Comparison of ENCODE assay signal across 8 cellular contexts in the genomic region with DNA sequence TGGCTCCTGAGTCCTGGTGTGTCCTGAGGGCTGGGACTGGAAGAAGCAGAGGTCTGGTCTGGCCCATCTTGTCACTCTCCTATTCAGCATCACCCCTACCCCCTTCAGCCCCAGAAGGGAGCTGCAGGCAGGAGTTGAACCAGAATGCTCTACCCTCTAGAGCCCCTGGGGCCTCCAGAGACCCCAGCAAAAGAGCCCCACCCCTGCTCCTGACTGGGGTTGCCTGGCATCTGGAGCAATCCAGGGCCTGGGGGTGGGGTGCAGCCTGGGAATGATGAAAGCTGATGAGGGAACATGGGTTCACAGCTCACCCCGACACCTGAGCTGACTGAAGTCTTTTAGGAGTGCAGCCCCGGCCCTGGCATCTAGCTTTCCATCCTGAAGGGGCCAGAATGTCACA. TPM values are rescaled to one million over a fixed set of nuclear protein-coding genes. Genes with fewer than 3 reads are reported as not detected.
A peak's percentile ranks its signal among the peaks of the same experiment; 100 is the strongest.
DNase-seq lines count a peak whose midpoint lies in the region; ATAC-seq and TF ChIP-seq lines count a peak whose summit lies in the region.

No MANE protein-coding gene starts in this region.

- dilution Hi-C loops in IMR-90 (cut with HindIII; ENCODE audit: low sequenced_read_pairs, unreplicated experiment): no loop called here
- dilution Hi-C loops in mammary epithelial cell (cut with HindIII; ENCODE audit: low sequenced_read_pairs): loop anchor here (5.0 kb wide), 2 partner anchors 160 to 260 kb away; no protein-coding TSS in a partner anchor

- H4K5ac ChIP-seq in IMR-90 (ENCODE audit: low read depth, low read length): peak overlapping the region; percentile 14; the same call in 1 of the 2 replicates

- H3K18ac ChIP-seq in IMR-90 (ENCODE audit: low read depth, low read length): no peak overlapping the region

- no peak overlapping the region for H2BK15ac ChIP-seq in IMR-90 (ENCODE audit: low read depth, low read length)

- no peaks in the 10 kb centered on the region for H3K9me3 ChIP-seq in CD8-positive, alpha-beta memory T cell (ENCODE audit: low read length)
- H3K9me3 ChIP-seq in IMR-90 (ENCODE audit: control insufficient read depth, insufficient read depth, low read length) (no peaks in the 10 kb centered on the region), mammary epithelial cell (replicated peaks; ENCODE audit: insufficient read depth, low read length) (no peaks in the 10 kb centered on the region)

- peak overlapping the region; percentile 16 to 43; a peak in 2 of 4 replicates for H4K8ac ChIP-seq in IMR-90 (ENCODE audit: low read depth in 2 of 2, low read length in 2 of 2)

- H3K27ac Mint-ChIP-seq in CD8-positive, alpha-beta memory T cell: peak overlapping the region in 7 of 8 donors; percentile 1 to 91 (median 62)
- H3K27ac Mint-ChIP-seq in osteocyte (ENCODE audit: unreplicated experiment): peak overlapping the region; percentile 23

- no peaks in the 10 kb centered on the region for H3K79me1 ChIP-seq in IMR-90 (ENCODE audit: low read depth in 1 of 2, low read length in 2 of 2)

- no peak overlapping the region for H2BK120ac ChIP-seq in IMR-90 (ENCODE audit: low read depth, low read length)

- H3K36me3 ChIP-seq in CD8-positive, alpha-beta memory T cell (ENCODE audit: insufficient read depth, low read length): no peaks in the 10 kb centered on the region
- H3K36me3 ChIP-seq in IMR-90 (ENCODE audit: control insufficient read depth, insufficient read depth, low read length): no peaks in the 10 kb centered on the region
- no peaks in the 10 kb centered on the region for H3K36me3 ChIP-seq in mammary epithelial cell (ENCODE audit: insufficient read depth, low read length)

- H4K20me1 ChIP-seq in IMR-90 (ENCODE audit: insufficient read depth, low read length): no peaks in the 10 kb centered on the region
- no peaks in the 10 kb centered on the region for H4K20me1 ChIP-seq in mammary epithelial cell (ENCODE audit: insufficient read depth, low read length)

- peak overlapping the region; percentile 35; the same call in 1 of the 2 replicates for H3K4ac ChIP-seq in IMR-90 (ENCODE audit: low read depth, low read length)

- H3K4me1 ChIP-seq in CD8-positive, alpha-beta memory T cell (ENCODE audit: insufficient read depth, low read length): peaks cover 33% of the 10 kb centered on the region
- no peaks in the 10 kb centered on the region; the same call in 1 of the 2 replicates for H3K4me1 ChIP-seq in IMR-90 (ENCODE audit: control insufficient read depth, insufficient read depth, low read length)
- peaks cover 30% of the 10 kb centered on the region for H3K4me1 ChIP-seq in mammary epithelial cell (ENCODE audit: insufficient read depth, low read length)

- no peaks in the 10 kb centered on the region for H3K9me1 ChIP-seq in IMR-90 (ENCODE audit: insufficient read depth, low read length)

- intact Hi-C loops in IMR-90 (cut with micrococcal nuclease): loop anchor here (1.0 to 10.0 kb wide), 5 partner anchors 132 to 393 kb away; a partner anchor contains a TSS
- intact Hi-C loops in mammary epithelial cell (cut with micrococcal nuclease): loop anchor here (1.0 to 2.0 kb wide), 9 partner anchors 34 to 298 kb away; a partner anchor contains a TSS

- H2BK20ac ChIP-seq in IMR-90 (ENCODE audit: low read depth, low read length): no peak overlapping the region

- peaks cover 37 to 40% (median 38%) of the 10 kb centered on the region in 3 donors for H3K4me1 Mint-ChIP-seq in CD8-positive, alpha-beta memory T cell
- peaks cover 13% of the 10 kb centered on the region for H3K4me1 Mint-ChIP-seq in osteocyte (ENCODE audit: unreplicated experiment)

- POLR2A ChIA-PET in CD8-positive, alpha-beta memory T cell (lab: Charles Lee): interaction anchor here (0.7 to 6.3 kb wide), 8 partner anchors 11 to 298 kb away, joined by 3 to 40 read pairs (median 5); a partner anchor contains a TSS
- POLR2A ChIA-PET in IMR-90 (lab: Charles Lee; ENCODE audit: unreplicated experiment): no interaction called here

- peak overlapping the region in 1 of 7 donors; percentile 1 for H3K4me3 Mint-ChIP-seq in CD8-positive, alpha-beta memory T cell
- H3K4me3 Mint-ChIP-seq in osteocyte (ENCODE audit: unreplicated experiment): peak overlapping the region; percentile 40

- H3K27me3 ChIP-seq in CD8-positive, alpha-beta memory T cell (ENCODE audit: insufficient read depth, low read length, poor library complexity, severe bottlenecking): no peaks in the 10 kb centered on the region
- H3K27me3 ChIP-seq in IMR-90 (ENCODE audit: control insufficient read depth, insufficient read depth, low read length) (no peaks in the 10 kb centered on the region), mammary epithelial cell (ENCODE audit: insufficient read depth, low read length) (no peaks in the 10 kb centered on the region)

- BruUV-seq in IMR-90 (replicated peaks; lab: Mats Ljungman, UMichigan) (no TSS peak), mammary epithelial cell (replicated peaks; lab: Mats Ljungman, UMichigan) (no TSS peak)

- no peaks in the 10 kb centered on the region for H3K79me2 ChIP-seq in mammary epithelial cell (ENCODE audit: insufficient read depth, low read length)

- in situ Hi-C loops in IMR-90 (cut with MboI; ENCODE audit: low sequenced_read_pairs) (no loop called here), mammary epithelial cell (cut with MboI; ENCODE audit: low sequenced_read_pairs in 2 of 2) (no loop called here)

- no peak overlapping the region for H3K27ac ChIP-seq in CD8-positive, alpha-beta memory T cell (ENCODE audit: low read depth, low read length)
- H3K27ac ChIP-seq in IMR-90 (ENCODE audit: insufficient read depth, low read length): no peak overlapping the region
- no peak overlapping the region for H3K27ac ChIP-seq in mammary epithelial cell (ENCODE audit: insufficient read depth, low read depth, low read length)

- no peak overlapping the region for H4K91ac ChIP-seq in IMR-90 (ENCODE audit: insufficient read depth, low read depth, low read length)

- no peak for ATAC-seq in IMR-90 (ENCODE audit: low read depth)

- no peaks in the 10 kb centered on the region for H3K9me3 Mint-ChIP-seq in CD8-positive, alpha-beta memory T cell
- H3K9me3 Mint-ChIP-seq in osteocyte (ENCODE audit: unreplicated experiment): no peaks in the 10 kb centered on the region

- H3K36me3 Mint-ChIP-seq in CD8-positive, alpha-beta memory T cell: no peaks in the 10 kb centered on the region
- H3K36me3 Mint-ChIP-seq in osteocyte (ENCODE audit: unreplicated experiment): no peaks in the 10 kb centered on the region

- peak overlapping the region; percentile 45 for H2AK9ac ChIP-seq in IMR-90 (replicated peaks; ENCODE audit: low read depth, low read length, poor library complexity)

- WGBS in IMR-90 (ENCODE audit: extremely low coverage in 2 of 2, insufficient read length in 1 of 2), 2 experiments: 80% methylated on average over 1 of the region's 2 CpGs; no CpG with 5 or more reads in 1 of the 2 experiments
- 21% methylated on average over 2 of the region's 2 CpGs for WGBS in mammary epithelial cell (ENCODE audit: low coverage, missing lambda C conversion rate)

- H2BK5ac ChIP-seq in IMR-90 (ENCODE audit: low read depth, low read length, poor library complexity, severe bottlenecking): no peak overlapping the region

- H3K14ac ChIP-seq in IMR-90 (replicated peaks; ENCODE audit: low read depth, low read length): no peak overlapping the region

- TF ChIP-seq POLR2A in IMR-90 (IDR thresholded peaks at IDR 0.05; ENCODE audit: low read depth, low read length): no peak

- H3K4me3 ChIP-seq in CD8-positive, alpha-beta memory T cell (ENCODE audit: low read length): no peak overlapping the region
- H3K4me3 ChIP-seq in IMR-90 (ENCODE audit: insufficient read depth, low read depth, low read length) (no peak overlapping the region), mammary epithelial cell (replicated peaks in 1 of 3; ENCODE audit: insufficient read depth in 1 of 3, low read depth in 2 of 3, low read length in 3 of 3) (no peak overlapping the region)

- DNase-seq in CD8-positive, alpha-beta memory T cell: no peak
- DNase-seq in IMR-90 (no peak), mammary epithelial cell (no peak), osteocyte (ENCODE audit: extremely low spot score, unreplicated experiment) (no peak), GOT3 (lab: John Stamatoyannopoulos, UW) (no peak), NCI-H146 treated with DMSO at 0.1 percent for 48 hours (lab: John Stamatoyannopoulos, UW; ENCODE audit: unreplicated experiment) (no peak), cerebellar nuclear complex (lab: John Stamatoyannopoulos, UW) (no peak), SHP77 (lab: John Stamatoyannopoulos, UW) (no peak)

- H3K4me2 ChIP-seq in IMR-90 (ENCODE audit: low read depth, low read length): no peak overlapping the region
- H3K4me2 ChIP-seq in mammary epithelial cell (ENCODE audit: insufficient read depth, low read depth, low read length): no peak overlapping the region

- peak overlapping the region; percentile 68 for H2AFZ ChIP-seq in IMR-90 (replicated peaks; ENCODE audit: low read length, poor library complexity)
- H2AFZ ChIP-seq in mammary epithelial cell (ENCODE audit: low read depth, low read length): peak overlapping the region; percentile 64

- H3K56ac ChIP-seq in IMR-90 (ENCODE audit: extremely low read depth, insufficient read depth, low read length): no peak overlapping the region

- no peak overlapping the region for H3K23ac ChIP-seq in IMR-90 (ENCODE audit: low read depth, low read length)

- H3K9ac ChIP-seq in IMR-90 (ENCODE audit: low read depth, low read length) (0 out of 2 replicates have a peak overlapping the region, but pooled peaks have one; percentile 15), mammary epithelial cell (ENCODE audit: insufficient read depth, low read length) (no peak overlapping the region)

- CTCF ChIA-PET in CD8-positive, alpha-beta memory T cell (lab: Charles Lee): interaction anchor here (0.7 to 23.0 kb wide), 62 partner anchors 11 to 393 kb away, joined by 3 to 615 read pairs (median 5); a partner anchor contains a TSS
- CTCF ChIA-PET in IMR-90 (lab: Yijun Ruan, JAX): interaction anchor here (0.6 to 3.9 kb wide), 29 partner anchors 9 to 1101 kb away, joined by 3 to 30 read pairs (median 5); a partner anchor contains a TSS
- CTCF ChIA-PET in mammary epithelial cell (lab: Charles Lee; ENCODE audit: low non-redundant PET): interaction anchor here (0.5 to 1.3 kb wide), 15 partner anchors 11 to 1617 kb away, joined by 3 to 28 read pairs (median 4); a partner anchor contains a TSS

- no peak for TF ChIP-seq RAD21 in IMR-90 (IDR thresholded peaks at IDR 0.05; ENCODE audit: low read length)

- H2AK5ac ChIP-seq in IMR-90 (ENCODE audit: low read depth, low read length): no peak overlapping the region

- peaks cover 0 to 1% of the 10 kb centered on the region in 2 donors for H3K27me3 Mint-ChIP-seq in CD8-positive, alpha-beta memory T cell
- no peaks in the 10 kb centered on the region for H3K27me3 Mint-ChIP-seq in osteocyte (ENCODE audit: unreplicated experiment)

- TF ChIP-seq CTCF in IMR-90 (conservative IDR thresholded peaks at IDR 0.05; ENCODE audit: low read depth, low read length) (no peak), mammary epithelial cell (conservative IDR thresholded peaks at IDR 0.05 in 1 of 2, IDR thresholded peaks at IDR 0.05 in 1 of 2; ENCODE audit: extremely low read depth in 1 of 2, insufficient read depth in 1 of 2, low read depth in 1 of 2, low read length in 2 of 2) (no peak), osteocyte (IDR thresholded peaks at IDR 0.05) (no peak)

RNA-seq across cellular contexts. Expression of a gene that starts 12.2 kb away (rescaled TPM):
- total RNA-seq in CD8-positive, alpha-beta memory T cell: 1 to 10 TPM; 1.2 to 1.3 TPM
- 0.53 TPM for polyA plus RNA-seq in CD8-positive, alpha-beta memory T cell
- total RNA-seq in IMR-90 (2012; rRNA removed) (not detected in 2 replicates), mammary epithelial cell (not detected), osteocyte (not detected in 2 replicates)
- polyA plus RNA-seq in IMR-90 (2012; rRNA removed) (0.07 TPM in 1 of 2 replicates, not detected in the other), mammary epithelial cell (not detected)
- polyA plus RNA-seq in IMR-90 (2012; cell fraction: cytosol; rRNA removed): not detected in 2 replicates
- 0.08 and 0.11 TPM in 2 replicates for polyA plus RNA-seq in IMR-90 (2012; cell fraction: nucleus; rRNA removed; ENCODE audit: low replicate concordance)
- not detected for polyA minus RNA-seq in mammary epithelial cell

RNA-seq across cellular contexts. Expression of a gene that starts 31.6 kb away (rescaled TPM):
- 100 to 1,000 TPM; 116 to 126 TPM for total RNA-seq in CD8-positive, alpha-beta memory T cell
- 81.1 TPM for polyA plus RNA-seq in CD8-positive, alpha-beta memory T cell
- total RNA-seq in IMR-90 (2012; rRNA removed) (249 and 263 TPM in 2 replicates), mammary epithelial cell (100 to 1,000 TPM; 102 to 110 TPM), osteocyte (175 and 180 TPM in 2 replicates)
- polyA plus RNA-seq in IMR-90 (2012; rRNA removed) (210 and 215 TPM in 2 replicates), mammary epithelial cell (91.9 TPM)
- polyA plus RNA-seq in IMR-90 (2012; cell fraction: cytosol; rRNA removed): 227 and 248 TPM in 2 replicates
- 253 and 276 TPM in 2 replicates for polyA plus RNA-seq in IMR-90 (2012; cell fraction: nucleus; rRNA removed; ENCODE audit: low replicate concordance)
- polyA minus RNA-seq in mammary epithelial cell: 122 TPM
